ENCODE assay signal across 36 cellular contexts in genomic region chr4:140533951-140534480, GRCh38. TPM values are rescaled to one million over a fixed set of nuclear protein-coding genes. Genes with fewer than 3 reads are reported as not detected.
DNase-seq lines count a peak whose midpoint lies in the region; ATAC-seq, FAIRE-seq and TF ChIP-seq lines count a peak whose summit lies in the region.
"Had no signal": no experiment of that assay in that cellular context is flagged by ENCODE, and none has a peak within 500 bp of the region (broad histone marks: within the 10 kb centered on the region; RNA-seq: fewer than 3 reads in every experiment).

No MANE protein-coding gene starts in this region.

- H3K4me1 Mint-ChIP-seq in naive thymus-derived CD8-positive, alpha-beta T cell: peaks cover 0 to 2% (median under 1%) of the 10 kb centered on the region in 4 donors
- H3K4me1 Mint-ChIP-seq: nephron had no signal

- H3K4me3 ChIP-seq in AG10803 (ENCODE audit: low read length): no peak overlapping the region
- H3K4me3 ChIP-seq in bronchial epithelial cell (ENCODE audit: low read depth, low read length): no peak overlapping the region
- H3K4me3 ChIP-seq: colonic mucosa, PC-9, spleen, uterus had no signal

- DNase-seq in AG10803 (ENCODE audit: low read depth): peak; percentile 43
- DNase-seq in M059J (ENCODE audit: low read depth): peak; percentile 5
- DNase-seq in bronchial epithelial cell (ENCODE audit: low read depth): peak; percentile 26
- peak; percentile 2 for DNase-seq in hepatic stellate cell (ENCODE audit: low spot score)
- no peak for DNase-seq in naive thymus-derived CD8-positive, alpha-beta T cell
- no peak for DNase-seq in activated CD4-positive, alpha-beta T cell treated with anti-CD3 and anti-CD28 coated beads for 4 hours
- DNase-seq: 8988T; activated CD4-positive, alpha-beta memory T cell treated with anti-CD3 and anti-CD28 coated beads for 36 hours; activated CD8-positive, alpha-beta memory T cell treated with anti-CD3 and anti-CD28 coated beads, Interleukin-2, amount 50 U/mL, for 4 hours; activated naive CD4-positive, alpha-beta T cell treated with anti-CD3 and anti-CD28 coated beads for 36 hours; amniotic stem cell; CD4-positive, alpha-beta T cell; colonic mucosa; effector memory CD4-positive, alpha-beta T cell; H7; hypothalamus; mammary epithelial cell; NCI-H1436; NCI-H2081 treated with DMSO at 0.1 percent for 48 hours; NCI-H226; NCI-H69; PC-9; retina; SHP77; spleen; stimulated activated CD4-positive, alpha-beta T cell treated with anti-CD3 and anti-CD28 coated beads, Interleukin-2, amount 100 ng/mL, for 24 hours; T-helper 2 cell; uterus had no signal

- no peak overlapping the region for H3K27ac Mint-ChIP-seq in naive thymus-derived CD8-positive, alpha-beta T cell
- H3K27ac Mint-ChIP-seq: activated CD4-positive, alpha-beta memory T cell treated with anti-CD3 and anti-CD28 coated beads for 36 hours; activated naive CD4-positive, alpha-beta T cell treated with anti-CD3 and anti-CD28 coated beads for 36 hours; CD4-positive, alpha-beta T cell; nephron; stimulated activated naive CD8-positive, alpha-beta T cell treated with anti-CD3 and anti-CD28 coated beads, Interleukin-15, Interleukin-2, amounts not matched to agents 100 ng/mL and 50 ng/mL, for 24 hours had no signal

- TF ChIP-seq CTCF in AG10803 (conservative IDR thresholded peaks at IDR 0.05; ENCODE audit: low read length) (no peak), bronchial epithelial cell (IDR thresholded peaks at IDR 0.05; ENCODE audit: insufficient read depth, low read length, severe bottlenecking) (no peak)

- H3K36me3 ChIP-seq in bronchial epithelial cell (ENCODE audit: control insufficient read depth, insufficient read depth, low read length): no peaks in the 10 kb centered on the region
- H3K36me3 ChIP-seq: colonic mucosa, uterus had no signal

- H3K27me3 ChIP-seq in bronchial epithelial cell (ENCODE audit: control insufficient read depth, insufficient read depth, low read length): no peaks in the 10 kb centered on the region
- H3K27me3 ChIP-seq: colonic mucosa, spleen, uterus had no signal

- peaks cover 0 to 40% (median 27%) of the 10 kb centered on the region in 3 donors for H3K36me3 Mint-ChIP-seq in naive thymus-derived CD8-positive, alpha-beta T cell

- no peaks in the 10 kb centered on the region for H3K27me3 Mint-ChIP-seq in naive thymus-derived CD8-positive, alpha-beta T cell
- H3K27me3 Mint-ChIP-seq: activated CD4-positive, alpha-beta memory T cell treated with anti-CD3 and anti-CD28 coated beads for 36 hours; CD4-positive, alpha-beta T cell; stimulated activated naive CD8-positive, alpha-beta T cell treated with anti-CD3 and anti-CD28 coated beads, Interleukin-15, Interleukin-2, amounts not matched to agents 100 ng/mL and 50 ng/mL, for 24 hours had no signal

- no peak for FAIRE-seq in bronchial epithelial cell (lab: Jason Lieb, UNC)

- no peaks in the 10 kb centered on the region for H3K9me3 Mint-ChIP-seq in naive thymus-derived CD8-positive, alpha-beta T cell
- H3K9me3 Mint-ChIP-seq: activated CD4-positive, alpha-beta memory T cell treated with anti-CD3 and anti-CD28 coated beads for 36 hours; activated naive CD4-positive, alpha-beta T cell treated with anti-CD3 and anti-CD28 coated beads for 36 hours; CD4-positive, alpha-beta T cell; nephron; stimulated activated naive CD8-positive, alpha-beta T cell treated with anti-CD3 and anti-CD28 coated beads, Interleukin-15, Interleukin-2, amounts not matched to agents 100 ng/mL and 50 ng/mL, for 24 hours had no signal

- no peak overlapping the region for H3K4me3 Mint-ChIP-seq in naive thymus-derived CD8-positive, alpha-beta T cell
- H3K4me3 Mint-ChIP-seq: activated CD4-positive, alpha-beta memory T cell treated with anti-CD3 and anti-CD28 coated beads for 36 hours; activated naive CD4-positive, alpha-beta T cell treated with anti-CD3 and anti-CD28 coated beads for 36 hours; CD4-positive, alpha-beta T cell; nephron; stimulated activated naive CD8-positive, alpha-beta T cell treated with anti-CD3 and anti-CD28 coated beads, Interleukin-15, Interleukin-2, amounts not matched to agents 100 ng/mL and 50 ng/mL, for 24 hours had no signal

- ATAC-seq in naive thymus-derived CD8-positive, alpha-beta T cell: no peak
- ATAC-seq in GM18867 (IDR thresholded peaks at IDR 0.05; ENCODE audit: unreplicated experiment) (no peak), HG03457 (IDR thresholded peaks at IDR 0.05; ENCODE audit: unreplicated experiment) (no peak)
- ATAC-seq: activated CD4-positive, CD25-positive, alpha-beta regulatory T cell treated with anti-CD3 and anti-CD28 coated beads, Interleukin-2, amount 50 U/mL, for 24 hours; esophagus mucosa had no signal

- POLR2A ChIA-PET in naive thymus-derived CD8-positive, alpha-beta T cell (lab: Charles Lee): no interaction called here

RNA-seq across cellular contexts. Expression of gene ELMOD2, which starts 10.0 kb away (rescaled TPM):
- total RNA-seq in M059J (2014; rRNA removed; shearing (Covaris generic)): 20.5 and 26.6 TPM in 2 replicates
- 19.2 and 26.9 TPM in 2 replicates for total RNA-seq in bronchial epithelial cell
- 10 to 100 TPM; 26.9 to 28.1 TPM for total RNA-seq in naive thymus-derived CD8-positive, alpha-beta T cell
- 1 to 10 TPM; 5.2 to 9.1 (median 5.8) TPM for polyA plus RNA-seq in naive thymus-derived CD8-positive, alpha-beta T cell

RNA-seq across cellular contexts. Expression of gene UCP1, which starts 34.7 kb away (rescaled TPM):
- total RNA-seq in M059J (2014; rRNA removed; shearing (Covaris generic)): not detected in 2 replicates
- total RNA-seq in bronchial epithelial cell: under 0.01 TPM in 1 of 2 replicates, not detected in the other
- not detected for total RNA-seq in naive thymus-derived CD8-positive, alpha-beta T cell
- polyA plus RNA-seq in naive thymus-derived CD8-positive, alpha-beta T cell: not detected
- total RNA-seq: activated CD4-positive, alpha-beta memory T cell treated with anti-CD3 and anti-CD28 coated beads for 36 hours; activated naive CD4-positive, alpha-beta T cell treated with anti-CD3 and anti-CD28 coated beads for 36 hours; CD4-positive, alpha-beta T cell; colonic mucosa; esophagus mucosa; mammary epithelial cell; mucosa of gallbladder; PC-9; spleen; uterus had no signal
- polyA plus RNA-seq: mammary epithelial cell, spleen had no signal

RNA-seq across cellular contexts. Expression of gene MGAT4D, which starts 35.9 kb away (rescaled TPM):
- total RNA-seq in M059J (2014; rRNA removed; shearing (Covaris generic)): not detected in 2 replicates
- not detected in 2 replicates for total RNA-seq in bronchial epithelial cell
- not detected for total RNA-seq in naive thymus-derived CD8-positive, alpha-beta T cell
- polyA plus RNA-seq in naive thymus-derived CD8-positive, alpha-beta T cell: not detected
- total RNA-seq: activated CD4-positive, alpha-beta memory T cell treated with anti-CD3 and anti-CD28 coated beads for 36 hours; activated naive CD4-positive, alpha-beta T cell treated with anti-CD3 and anti-CD28 coated beads for 36 hours; CD4-positive, alpha-beta T cell; colonic mucosa; esophagus mucosa; H7; mammary epithelial cell; mucosa of gallbladder; PC-9; spleen; uterus had no signal
- polyA plus RNA-seq: mammary epithelial cell, spleen, thymus had no signal

Comparison
In these comparisons a context has a peak if more than half of its experiments do, and no peak if none do; other contexts are left out.
1. DNase-seq: peak in AG10803 (single experiment), M059J (single experiment), bronchial epithelial cell (single experiment) and hepatic stellate cell (single experiment); none in naive thymus-derived CD8-positive, alpha-beta T cell (0 of 10) and activated CD4-positive, alpha-beta T cell treated with anti-CD3 and anti-CD28 coated beads for 4 hours (0 of 2).